Comparison of ENCODE assay signal across 14 cellular contexts in genomic region chr2:222950886-222951285, GRCh38.
DNase-seq lines count a peak whose midpoint lies in the region; ATAC-seq, FAIRE-seq and TF ChIP-seq lines count a peak whose summit lies in the region.
"Had no signal": no experiment of that assay in that cellular context is flagged by ENCODE, and none has a peak within 500 bp of the region (broad histone marks: within the 10 kb centered on the region; RNA-seq: fewer than 3 reads in every experiment).

No MANE protein-coding gene starts in this region.

- H3K36me3 ChIP-seq in endothelial cell of umbilical vein (ENCODE audit: control insufficient read depth in 2 of 2, extremely low read depth in 1 of 2, insufficient read depth in 2 of 2, low read length in 2 of 2) (no peaks in the 10 kb centered on the region), neural progenitor cell (no peaks in the 10 kb centered on the region)

- H3K27me3 ChIP-seq in endothelial cell of umbilical vein (ENCODE audit: control insufficient read depth in 2 of 2, insufficient read depth in 2 of 2, low read length in 2 of 2): no peaks in the 10 kb centered on the region
- H3K27me3 ChIP-seq in neural progenitor cell: no peaks in the 10 kb centered on the region

- no peaks in the 10 kb centered on the region for H3K9me1 ChIP-seq in endothelial cell of umbilical vein (replicated peaks; ENCODE audit: control insufficient read depth, extremely low read depth, insufficient read depth, low read length)

- no peaks in the 10 kb centered on the region for H3F3A ChIP-seq in neural progenitor cell (ENCODE audit: low read depth)

- peaks cover under 1% of the 10 kb centered on the region for H3K4me1 Mint-ChIP-seq in neural progenitor cell
- H3K4me1 Mint-ChIP-seq: brain had no signal

- H3K79me2 ChIP-seq in endothelial cell of umbilical vein (ENCODE audit: control insufficient read depth, insufficient read depth, low read length) (no peaks in the 10 kb centered on the region), neural progenitor cell (ENCODE audit: low read depth) (no peaks in the 10 kb centered on the region)

- H3K4me3 ChIP-seq in endothelial cell of umbilical vein (replicated peaks in 1 of 3; ENCODE audit: insufficient read depth in 1 of 3, low read depth in 1 of 3, low read length in 3 of 3) (no peak overlapping the region), neural progenitor cell (no peak overlapping the region), coronary artery (no peak overlapping the region)
- H3K4me3 ChIP-seq: mucosa of descending colon had no signal

- no peaks in the 10 kb centered on the region for H3K9me3 Mint-ChIP-seq in neural progenitor cell
- H3K9me3 Mint-ChIP-seq: brain had no signal

- H3K27ac Mint-ChIP-seq in neural progenitor cell: peak overlapping the region; percentile 8
- H3K27ac Mint-ChIP-seq: brain had no signal

- H3K27ac ChIP-seq in endothelial cell of umbilical vein (ENCODE audit: insufficient read depth, low read depth, low read length) (no peak overlapping the region), neural progenitor cell (no peak overlapping the region), coronary artery (no peak overlapping the region)
- H3K27ac ChIP-seq: epithelial cell of prostate had no signal

- H2AFZ ChIP-seq in endothelial cell of umbilical vein (ENCODE audit: low read depth, low read length) (no peak overlapping the region), neural progenitor cell (replicated peaks) (no peak overlapping the region)

- TF ChIP-seq CTCF in endothelial cell of umbilical vein (IDR thresholded peaks at IDR 0.05; ENCODE audit: extremely low read depth in 1 of 2, insufficient read depth in 1 of 2, low read depth in 1 of 2, low read length in 2 of 2) (no peak), neural progenitor cell (IDR thresholded peaks at IDR 0.05) (no peak), coronary artery (IDR thresholded peaks at IDR 0.05) (no peak)

- no peak for TF ChIP-seq POLR2A in endothelial cell of umbilical vein (IDR thresholded peaks at IDR 0.05; ENCODE audit: low read depth, low read length)

- no peaks in the 10 kb centered on the region for H3K36me3 Mint-ChIP-seq in neural progenitor cell
- H3K36me3 Mint-ChIP-seq: brain had no signal

- H3K4me1 ChIP-seq in endothelial cell of umbilical vein (ENCODE audit: control insufficient read depth, extremely low read depth, insufficient read depth, low read length) (peaks cover 8% of the 10 kb centered on the region), neural progenitor cell (no peaks in the 10 kb centered on the region)

- H3K4me3 Mint-ChIP-seq in neural progenitor cell: no peak overlapping the region
- H3K4me3 Mint-ChIP-seq: brain had no signal

- intact Hi-C loops in endothelial cell of umbilical vein (cut with micrococcal nuclease): no loop called here

- H3K9me3 ChIP-seq in endothelial cell of umbilical vein (replicated peaks; ENCODE audit: control insufficient read depth, insufficient read depth, low read length): no peaks in the 10 kb centered on the region
- H3K9me3 ChIP-seq in neural progenitor cell (ENCODE audit: low read depth): no peaks in the 10 kb centered on the region
- H3K9me3 ChIP-seq: mucosa of descending colon had no signal

- POLR2A ChIA-PET in endothelial cell of umbilical vein (lab: Charles Lee): no interaction called here

- peaks cover 2% of the 10 kb centered on the region for H3K27me3 Mint-ChIP-seq in neural progenitor cell (ENCODE audit: insufficient read depth, low read depth)

- dilution Hi-C loops in endothelial cell of umbilical vein (cut with MboI; ENCODE audit: extremely low pct_ligation_motif_present, low sequenced_read_pairs): no loop called here

- FAIRE-seq in endothelial cell of umbilical vein (lab: Jason Lieb, UNC): peak; percentile 77

- DNase-seq in CD1c-positive myeloid dendritic cell (ENCODE audit: extremely low spot score) (peak; percentile 32), LHCN-M2 (ENCODE audit: low read depth) (peak; percentile 87), endothelial cell of umbilical vein (ENCODE audit: low read depth, low spot score) (peak; percentile 50), neural progenitor cell (ENCODE audit: low spot score) (no peak), coronary artery (ENCODE audit: low spot score) (no peak), NCI-H524 (lab: John Stamatoyannopoulos, UW) (no peak)
- DNase-seq: activated CD4-positive, alpha-beta T cell treated with anti-CD3 and anti-CD28 coated beads, Interleukin-2, amount 50 U/mL, for 1 hour; mucosa of descending colon; NCI-H187 treated with DMSO at 0.1 percent for 48 hours; retina had no signal

- H3K9ac ChIP-seq in endothelial cell of umbilical vein (replicated peaks; ENCODE audit: extremely low read depth, insufficient read depth, low read length) (no peak overlapping the region), neural progenitor cell (no peak overlapping the region)

- CTCF ChIA-PET in endothelial cell of umbilical vein (lab: Charles Lee): interaction anchor here (1.0 to 4.8 kb wide), 4 partner anchors 12 to 260 kb away, joined by 3 to 32 read pairs (median 3); no protein-coding TSS in a partner anchor

- ATAC-seq in GM21723 (IDR thresholded peaks at IDR 0.05; ENCODE audit: unreplicated experiment) (no peak), GM21737 (IDR thresholded peaks at IDR 0.05; ENCODE audit: unreplicated experiment) (no peak)
- ATAC-seq: mucosa of descending colon had no signal

- no peaks in the 10 kb centered on the region for H4K20me1 ChIP-seq in endothelial cell of umbilical vein (replicated peaks; ENCODE audit: control insufficient read depth, extremely low read depth, insufficient read depth, low read length)
- H4K20me1 ChIP-seq in neural progenitor cell (ENCODE audit: low read depth): no peaks in the 10 kb centered on the region

- no TSS peak for BruUV-seq in endothelial cell of umbilical vein (replicated peaks; lab: Mats Ljungman, UMichigan)

- no peak overlapping the region for H3K4me2 ChIP-seq in endothelial cell of umbilical vein (ENCODE audit: insufficient read depth, low read length)
- no peak overlapping the region for H3K4me2 ChIP-seq in neural progenitor cell

TF ChIP-seq in endothelial cell of umbilical vein, 7 proteins besides CTCF, POLR2A, EP300 and RAD21:
- no peak for TF ChIP-seq POLR2AphosphoS5 (IDR thresholded peaks at IDR 0.05; ENCODE audit: insufficient read depth, low read depth, low read length)
- peak; percentile 31 for TF ChIP-seq FOS (IDR thresholded peaks at IDR 0.05; ENCODE audit: borderline replicate concordance, insufficient read depth, low read length)
- TF ChIP-seq GATA2 (IDR thresholded peaks at IDR 0.05; ENCODE audit: insufficient read depth, insufficient read length, low read depth, low read length): no peak
- no peak for TF ChIP-seq MYC (IDR thresholded peaks at IDR 0.05; ENCODE audit: low read depth, low read length)

Comparison
In these comparisons a context has a peak if more than half of its experiments do, and no peak if none do; other contexts are left out.
1. DNase-seq: peak in CD1c-positive myeloid dendritic cell (single experiment), LHCN-M2 (single experiment) and endothelial cell of umbilical vein (single experiment); none in neural progenitor cell (single experiment), coronary artery (single experiment) and NCI-H524 (0 of 2).